14 cellular contexts compared by ENCODE assay signal in the genomic region with DNA sequence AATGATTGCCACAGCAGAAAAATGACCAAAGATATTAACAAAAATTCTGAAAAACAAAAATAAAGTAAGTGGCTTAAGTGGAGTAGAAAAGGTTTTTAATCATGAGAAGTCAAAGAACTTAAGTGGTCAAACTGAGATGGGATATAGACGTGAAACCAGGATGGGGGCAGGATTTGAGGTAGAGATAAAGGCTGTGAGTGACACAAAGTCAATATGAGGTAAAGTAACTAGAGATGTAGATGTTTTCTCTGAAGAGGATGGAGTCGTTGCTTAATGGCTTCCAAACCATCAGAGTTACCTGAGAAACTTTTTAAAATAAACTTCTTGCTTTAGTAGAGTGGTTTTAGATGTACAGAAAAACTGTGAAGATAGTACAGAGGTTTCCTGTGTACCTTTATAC.
"Had no signal": no experiment of that assay in that cellular context is flagged by ENCODE, and none has a peak within 500 bp of the region (broad histone marks: within the 10 kb centered on the region; RNA-seq: fewer than 3 reads in every experiment).

No MANE protein-coding gene starts in this region.

- H3K36me3 ChIP-seq: breast epithelium, gastrocnemius medialis, lower lobe of right lung had no signal

- H3K27ac ChIP-seq: breast epithelium, epithelial cell of prostate, gastrocnemius medialis, heart right ventricle, lower lobe of right lung had no signal

- DNase-seq: activated CD4-positive, alpha-beta T cell treated with anti-CD3 and anti-CD28 coated beads, Interleukin-2, amount 50 U/mL, for 4 hours; activated CD8-positive, alpha-beta memory T cell treated with anti-CD3 and anti-CD28 coated beads, Interleukin-2, amount 50 U/mL, for 48 hours; activated effector memory CD4-positive, alpha-beta T cell treated with Interleukin-2 at 50 U/mL for 16 hours; aorta; gastrocnemius medialis; heart right ventricle; left colon; lower lobe of right lung; stimulated activated CD4-positive, alpha-beta T cell treated with anti-CD3 and anti-CD28 coated beads, Interleukin-1b, Interleukin-23, amount 100 ng/mL, for 48 hours; T-helper 9 cell had no signal

- H3K27me3 ChIP-seq: breast epithelium, gastrocnemius medialis, heart right ventricle, neutrophil had no signal

- H3K4me1 Mint-ChIP-seq: mesothelial cell of epicardium had no signal

- H3K9me3 ChIP-seq: breast epithelium, gastrocnemius medialis, lower lobe of right lung, neutrophil had no signal

- H3K27ac Mint-ChIP-seq: mesothelial cell of epicardium had no signal

- ATAC-seq: gastrocnemius medialis, heart right ventricle, left colon, lower lobe of right lung had no signal

- H3K4me3 ChIP-seq: breast epithelium, gastrocnemius medialis, heart right ventricle, lower lobe of right lung had no signal

- H3K4me3 Mint-ChIP-seq: mesothelial cell of epicardium had no signal
